Comparison of ENCODE assay signal across 20 cellular contexts in the genomic region with DNA sequence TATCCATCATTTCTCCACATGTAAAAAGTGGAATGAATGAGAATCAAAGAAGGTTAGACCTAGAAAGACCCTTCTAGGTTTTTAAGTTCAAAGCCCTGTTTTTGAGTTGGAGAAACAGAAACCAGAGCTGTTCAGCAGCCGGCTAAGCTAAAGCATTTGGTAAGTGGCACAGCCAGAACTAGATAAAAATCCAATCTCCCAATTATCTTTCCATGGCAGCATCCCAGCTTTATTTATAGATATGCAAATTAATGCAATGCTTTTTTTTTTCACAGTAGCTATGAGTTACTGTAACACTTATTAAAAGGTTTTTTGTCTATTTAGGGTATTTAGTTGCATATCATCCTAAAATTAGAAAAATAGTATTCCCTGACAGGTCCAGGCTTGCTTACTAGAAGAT.
DNase-seq lines count a peak whose midpoint lies in the region; ATAC-seq lines count a peak whose summit lies in the region.
"Had no signal": no experiment of that assay in that cellular context is flagged by ENCODE, and none has a peak within 500 bp of the region (broad histone marks: within the 10 kb centered on the region; RNA-seq: fewer than 3 reads in every experiment).

No MANE protein-coding gene starts in this region.

- no peaks in the 10 kb centered on the region for H3K27me3 Mint-ChIP-seq in CD4-positive, CD25-positive, alpha-beta regulatory T cell
- H3K27me3 Mint-ChIP-seq in activated T-helper 17 cell treated with anti-CD3 and anti-CD28 coated beads, Interleukin-2, amount 50 U/mL, for 72 hours, result no peaks in the 10 kb centered on the region

- H3K9me3 ChIP-seq in CD4-positive, CD25-positive, alpha-beta regulatory T cell (ENCODE audit: control insufficient read depth in 2 of 2, low read length in 2 of 2), result no peaks in the 10 kb centered on the region
- H3K9me3 ChIP-seq: Caco-2, lower lobe of right lung had no signal

- H3K9ac ChIP-seq in rectal smooth muscle tissue (ENCODE audit: low read length), result no peak overlapping the region

- H3K4me1 Mint-ChIP-seq in CD4-positive, CD25-positive, alpha-beta regulatory T cell, result peaks cover 23 to 52% (median 37%) of the 10 kb centered on the region in 4 donors
- H3K4me1 Mint-ChIP-seq in activated T-helper 17 cell treated with anti-CD3 and anti-CD28 coated beads, Interleukin-2, amount 50 U/mL, for 72 hours, result peaks cover 35% of the 10 kb centered on the region

- H3K27ac ChIP-seq in CD4-positive, CD25-positive, alpha-beta regulatory T cell (ENCODE audit: insufficient read depth, low read length, poor library complexity, severe bottlenecking), result peak overlapping the region; percentile 93
- H3K27ac ChIP-seq in rectal smooth muscle tissue (ENCODE audit: low read depth, low read length), result peak overlapping the region; percentile 72
- H3K27ac ChIP-seq: 22Rv1, lower lobe of right lung had no signal

- peak; percentile 30 for DNase-seq in DMS 273 (lab: John Stamatoyannopoulos, UW; ENCODE audit: unreplicated experiment)
- DNase-seq in DMS 273 treated with DMSO at 0.1 percent for 48 hours (lab: John Stamatoyannopoulos, UW), result no peak
- no peak for DNase-seq in CD4-positive, CD25-positive, alpha-beta regulatory T cell
- no peak for DNase-seq in Kasumi-1 (lab: John Stamatoyannopoulos, UW)
- no peak for DNase-seq in NCI-H146 treated with DMSO at 0.1 percent for 48 hours (lab: John Stamatoyannopoulos, UW; ENCODE audit: unreplicated experiment)
- DNase-seq: activated CD4-positive, alpha-beta T cell treated with anti-CD3 and anti-CD28 coated beads, Interleukin-2, amount 50 U/mL, for 1 hour; Caco-2; lower lobe of right lung; NCI-H1092 treated with DMSO at 0.1 percent for 48 hours; NCI-H510A treated with DMSO at 0.1 percent for 48 hours; stimulated activated CD4-positive, alpha-beta T cell treated with anti-CD3 and anti-CD28 coated beads, Interleukin-2, amount 100 ng/mL, for 48 hours; stimulated activated naive CD4-positive, alpha-beta T cell treated with Interleukin-2 at 50 U/mL for 16 hours had no signal

- H3K4me3 ChIP-seq in CD4-positive, CD25-positive, alpha-beta regulatory T cell (ENCODE audit: low read depth, low read length), result peak overlapping the region; percentile 75
- H3K4me3 ChIP-seq in rectal smooth muscle tissue (ENCODE audit: low read length), result no peak overlapping the region
- H3K4me3 ChIP-seq: GM23338, lower lobe of right lung, skin epidermis had no signal

- ATAC-seq in CD4-positive, CD25-positive, alpha-beta regulatory T cell (ENCODE audit: low read depth in 2 of 2), result no peak
- ATAC-seq in activated T-helper 17 cell treated with anti-CD3 and anti-CD28 coated beads, Interleukin-2, amount 50 U/mL, for 72 hours (replicated peaks), result no peak
- no peak for ATAC-seq in GM21723 (IDR thresholded peaks at IDR 0.05; ENCODE audit: unreplicated experiment)
- ATAC-seq: GM23338, lower lobe of right lung had no signal

- H3K4me3 Mint-ChIP-seq in CD4-positive, CD25-positive, alpha-beta regulatory T cell, result no peak overlapping the region
- peak overlapping the region; percentile 81 for H3K4me3 Mint-ChIP-seq in activated T-helper 17 cell treated with anti-CD3 and anti-CD28 coated beads, Interleukin-2, amount 50 U/mL, for 72 hours
- H3K4me3 Mint-ChIP-seq: GM23338, type B pancreatic cell had no signal

- H3K27me3 ChIP-seq in CD4-positive, CD25-positive, alpha-beta regulatory T cell (ENCODE audit: control insufficient read depth, insufficient read depth, low read length), result no peaks in the 10 kb centered on the region
- H3K27me3 ChIP-seq in rectal smooth muscle tissue (ENCODE audit: control insufficient read depth, insufficient read depth, low read length), result no peaks in the 10 kb centered on the region

- peaks cover 0 to 2% (median 0%) of the 10 kb centered on the region in 7 donors for H3K9me3 Mint-ChIP-seq in CD4-positive, CD25-positive, alpha-beta regulatory T cell
- H3K9me3 Mint-ChIP-seq in activated T-helper 17 cell treated with anti-CD3 and anti-CD28 coated beads, Interleukin-2, amount 50 U/mL, for 72 hours, result no peaks in the 10 kb centered on the region
- H3K9me3 Mint-ChIP-seq: GM23338, type B pancreatic cell had no signal

- H3K36me3 ChIP-seq in CD4-positive, CD25-positive, alpha-beta regulatory T cell (ENCODE audit: control insufficient read depth, insufficient read depth, low read length), result peaks cover 24% of the 10 kb centered on the region
- no peaks in the 10 kb centered on the region for H3K36me3 ChIP-seq in rectal smooth muscle tissue (ENCODE audit: control insufficient read depth, insufficient read depth, low read length)
- H3K36me3 ChIP-seq: lower lobe of right lung had no signal

- H3K4me1 ChIP-seq in CD4-positive, CD25-positive, alpha-beta regulatory T cell (ENCODE audit: control insufficient read depth, insufficient read depth, low read length, poor library complexity, severe bottlenecking), result peaks cover 37% of the 10 kb centered on the region
- peaks cover 35% of the 10 kb centered on the region for H3K4me1 ChIP-seq in rectal smooth muscle tissue (ENCODE audit: control insufficient read depth, insufficient read depth, low read length)
- H3K4me1 ChIP-seq: Caco-2 had no signal

- H3K36me3 Mint-ChIP-seq in CD4-positive, CD25-positive, alpha-beta regulatory T cell, result peaks cover 27% of the 10 kb centered on the region
- peaks cover 81% of the 10 kb centered on the region for H3K36me3 Mint-ChIP-seq in activated T-helper 17 cell treated with anti-CD3 and anti-CD28 coated beads, Interleukin-2, amount 50 U/mL, for 72 hours (ENCODE audit: low read depth)
- H3K36me3 Mint-ChIP-seq: type B pancreatic cell had no signal

- H3K27ac Mint-ChIP-seq in CD4-positive, CD25-positive, alpha-beta regulatory T cell, result peak overlapping the region in 1 of 3 donors; percentile 94
- peak overlapping the region; percentile 99 for H3K27ac Mint-ChIP-seq in activated T-helper 17 cell treated with anti-CD3 and anti-CD28 coated beads, Interleukin-2, amount 50 U/mL, for 72 hours
- H3K27ac Mint-ChIP-seq: GM23338, progenitor cell of endocrine pancreas, type B pancreatic cell had no signal
